In genomic region chr7:2075811-2076210, GRCh38 we compare ENCODE assay signal across 1 cellular context.
TF ChIP-seq lines count a peak whose summit lies in the region.

No MANE protein-coding gene starts in this region.

TF ChIP-seq in WTC11, 78 proteins besides CTCF, POLR2A, EP300 and RAD21 (continued from another document):
- TF ChIP-seq, protein P1, sequence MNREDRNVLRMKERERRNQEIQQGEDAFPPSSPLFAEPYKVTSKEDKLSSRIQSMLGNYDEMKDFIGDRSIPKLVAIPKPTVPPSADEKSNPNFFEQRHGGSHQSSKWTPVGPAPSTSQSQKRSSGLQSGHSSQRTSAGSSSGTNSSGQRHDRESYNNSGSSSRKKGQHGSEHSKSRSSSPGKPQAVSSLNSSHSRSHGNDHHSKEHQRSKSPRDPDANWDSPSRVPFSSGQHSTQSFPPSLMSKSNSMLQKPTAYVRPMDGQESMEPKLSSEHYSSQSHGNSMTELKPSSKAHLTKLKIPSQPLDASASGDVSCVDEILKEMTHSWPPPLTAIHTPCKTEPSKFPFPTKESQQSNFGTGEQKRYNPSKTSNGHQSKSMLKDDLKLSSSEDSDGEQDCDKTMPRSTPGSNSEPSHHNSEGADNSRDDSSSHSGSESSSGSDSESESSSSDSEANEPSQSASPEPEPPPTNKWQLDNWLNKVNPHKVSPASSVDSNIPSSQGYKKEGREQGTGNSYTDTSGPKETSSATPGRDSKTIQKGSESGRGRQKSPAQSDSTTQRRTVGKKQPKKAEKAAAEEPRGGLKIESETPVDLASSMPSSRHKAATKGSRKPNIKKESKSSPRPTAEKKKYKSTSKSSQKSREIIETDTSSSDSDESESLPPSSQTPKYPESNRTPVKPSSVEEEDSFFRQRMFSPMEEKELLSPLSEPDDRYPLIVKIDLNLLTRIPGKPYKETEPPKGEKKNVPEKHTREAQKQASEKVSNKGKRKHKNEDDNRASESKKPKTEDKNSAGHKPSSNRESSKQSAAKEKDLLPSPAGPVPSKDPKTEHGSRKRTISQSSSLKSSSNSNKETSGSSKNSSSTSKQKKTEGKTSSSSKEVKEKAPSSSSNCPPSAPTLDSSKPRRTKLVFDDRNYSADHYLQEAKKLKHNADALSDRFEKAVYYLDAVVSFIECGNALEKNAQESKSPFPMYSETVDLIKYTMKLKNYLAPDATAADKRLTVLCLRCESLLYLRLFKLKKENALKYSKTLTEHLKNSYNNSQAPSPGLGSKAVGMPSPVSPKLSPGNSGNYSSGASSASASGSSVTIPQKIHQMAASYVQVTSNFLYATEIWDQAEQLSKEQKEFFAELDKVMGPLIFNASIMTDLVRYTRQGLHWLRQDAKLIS (CRISPR knock-in tag; IDR thresholded peaks at IDR 0.05; ENCODE audit: borderline replicate concordance): no peak
- TF ChIP-seq FOXJ3 (CRISPR knock-in tag; IDR thresholded peaks at IDR 0.05; ENCODE audit: borderline replicate concordance): no peak
- TF ChIP-seq ZNF263 (CRISPR knock-in tag; IDR thresholded peaks at IDR 0.05; ENCODE audit: low read depth): no peak
- TF ChIP-seq, protein P2, sequence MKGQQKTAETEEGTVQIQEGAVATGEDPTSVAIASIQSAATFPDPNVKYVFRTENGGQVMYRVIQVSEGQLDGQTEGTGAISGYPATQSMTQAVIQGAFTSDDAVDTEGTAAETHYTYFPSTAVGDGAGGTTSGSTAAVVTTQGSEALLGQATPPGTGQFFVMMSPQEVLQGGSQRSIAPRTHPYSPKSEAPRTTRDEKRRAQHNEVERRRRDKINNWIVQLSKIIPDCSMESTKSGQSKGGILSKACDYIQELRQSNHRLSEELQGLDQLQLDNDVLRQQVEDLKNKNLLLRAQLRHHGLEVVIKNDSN (CRISPR knock-in tag; IDR thresholded peaks at IDR 0.05): no peak
- no peak for TF ChIP-seq KAT7 (CRISPR knock-in tag; IDR thresholded peaks at IDR 0.05; ENCODE audit: borderline replicate concordance)
- no peak for TF ChIP-seq ZNF281 (CRISPR knock-in tag; IDR thresholded peaks at IDR 0.05)
- TF ChIP-seq, protein P3, sequence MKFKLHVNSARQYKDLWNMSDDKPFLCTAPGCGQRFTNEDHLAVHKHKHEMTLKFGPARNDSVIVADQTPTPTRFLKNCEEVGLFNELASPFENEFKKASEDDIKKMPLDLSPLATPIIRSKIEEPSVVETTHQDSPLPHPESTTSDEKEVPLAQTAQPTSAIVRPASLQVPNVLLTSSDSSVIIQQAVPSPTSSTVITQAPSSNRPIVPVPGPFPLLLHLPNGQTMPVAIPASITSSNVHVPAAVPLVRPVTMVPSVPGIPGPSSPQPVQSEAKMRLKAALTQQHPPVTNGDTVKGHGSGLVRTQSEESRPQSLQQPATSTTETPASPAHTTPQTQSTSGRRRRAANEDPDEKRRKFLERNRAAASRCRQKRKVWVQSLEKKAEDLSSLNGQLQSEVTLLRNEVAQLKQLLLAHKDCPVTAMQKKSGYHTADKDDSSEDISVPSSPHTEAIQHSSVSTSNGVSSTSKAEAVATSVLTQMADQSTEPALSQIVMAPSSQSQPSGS (CRISPR knock-in tag; IDR thresholded peaks at IDR 0.05; ENCODE audit: borderline replicate concordance, low read depth): no peak
- TF ChIP-seq, protein P4, sequence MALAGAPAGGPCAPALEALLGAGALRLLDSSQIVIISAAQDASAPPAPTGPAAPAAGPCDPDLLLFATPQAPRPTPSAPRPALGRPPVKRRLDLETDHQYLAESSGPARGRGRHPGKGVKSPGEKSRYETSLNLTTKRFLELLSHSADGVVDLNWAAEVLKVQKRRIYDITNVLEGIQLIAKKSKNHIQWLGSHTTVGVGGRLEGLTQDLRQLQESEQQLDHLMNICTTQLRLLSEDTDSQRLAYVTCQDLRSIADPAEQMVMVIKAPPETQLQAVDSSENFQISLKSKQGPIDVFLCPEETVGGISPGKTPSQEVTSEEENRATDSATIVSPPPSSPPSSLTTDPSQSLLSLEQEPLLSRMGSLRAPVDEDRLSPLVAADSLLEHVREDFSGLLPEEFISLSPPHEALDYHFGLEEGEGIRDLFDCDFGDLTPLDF (CRISPR knock-in tag; IDR thresholded peaks at IDR 0.05): no peak
- TF ChIP-seq ZBTB21 (CRISPR knock-in tag; IDR thresholded peaks at IDR 0.05; ENCODE audit: borderline replicate concordance): no peak
- TF ChIP-seq CREM (CRISPR knock-in tag; IDR thresholded peaks at IDR 0.05): no peak
- no peak for TF ChIP-seq ZNF138 (CRISPR knock-in tag; conservative IDR thresholded peaks at IDR 0.05)
- TF ChIP-seq, protein P5, sequence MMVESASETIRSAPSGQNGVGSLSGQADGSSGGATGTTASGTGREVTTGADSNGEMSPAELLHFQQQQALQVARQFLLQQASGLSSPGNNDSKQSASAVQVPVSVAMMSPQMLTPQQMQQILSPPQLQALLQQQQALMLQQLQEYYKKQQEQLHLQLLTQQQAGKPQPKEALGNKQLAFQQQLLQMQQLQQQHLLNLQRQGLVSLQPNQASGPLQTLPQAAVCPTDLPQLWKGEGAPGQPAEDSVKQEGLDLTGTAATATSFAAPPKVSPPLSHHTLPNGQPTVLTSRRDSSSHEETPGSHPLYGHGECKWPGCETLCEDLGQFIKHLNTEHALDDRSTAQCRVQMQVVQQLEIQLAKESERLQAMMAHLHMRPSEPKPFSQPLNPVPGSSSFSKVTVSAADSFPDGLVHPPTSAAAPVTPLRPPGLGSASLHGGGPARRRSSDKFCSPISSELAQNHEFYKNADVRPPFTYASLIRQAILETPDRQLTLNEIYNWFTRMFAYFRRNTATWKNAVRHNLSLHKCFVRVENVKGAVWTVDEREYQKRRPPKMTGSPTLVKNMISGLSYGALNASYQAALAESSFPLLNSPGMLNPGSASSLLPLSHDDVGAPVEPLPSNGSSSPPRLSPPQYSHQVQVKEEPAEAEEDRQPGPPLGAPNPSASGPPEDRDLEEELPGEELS (CRISPR knock-in tag; IDR thresholded peaks at IDR 0.05): no peak
